Comparison of ENCODE assay signal across 8 cellular contexts in genomic region chr1:21783679-21784603, GRCh38. TPM values are rescaled to one million over a fixed set of nuclear protein-coding genes. Genes with fewer than 3 reads are reported as not detected.
DNase-seq lines count a peak whose midpoint lies in the region; ATAC-seq, FAIRE-seq and TF ChIP-seq lines count a peak whose summit lies in the region.

No MANE protein-coding gene starts in this region.

- H3K36me3 ChIP-seq in pancreas, result no peaks in the 10 kb centered on the region

- H3K27me3 ChIP-seq in pancreas, result no peaks in the 10 kb centered on the region

- peak; percentile 19 for DNase-seq in DMS 273 (lab: John Stamatoyannopoulos, UW; ENCODE audit: unreplicated experiment)
- DNase-seq in HEK293T (ENCODE audit: extremely low spot score), result peak; percentile 93
- peak; percentile 93 for DNase-seq in UCSD-AML1 (lab: John Stamatoyannopoulos, UW; ENCODE audit: unreplicated experiment)
- DNase-seq in fibroblast of peridontal ligament (ENCODE audit: extremely low read depth), result peak; percentile 84
- peak; percentile 38 to 98 (median 96) for DNase-seq in pancreas
- DNase-seq in HT-29 (ENCODE audit: low spot score), result no peak
- no peak for DNase-seq in activated CD4-positive, CD25-positive, alpha-beta regulatory T cell (lab: John Stamatoyannopoulos, UW)

- no peaks in the 10 kb centered on the region for H3K9me3 ChIP-seq in pancreas

- 33 to 35% methylated on average over 32 of the region's 32 CpGs for WGBS in pancreas, 2 donors

- intact Hi-C loops in pancreas (cut with DNase I), result loop anchor here in 1 of 3 donors (10.0 kb wide), 1 partner anchor 181 kb away; no protein-coding TSS in a partner anchor

- H3K4me1 ChIP-seq in pancreas, result peaks cover 0 to 8% (median 5%) of the 10 kb centered on the region in 3 donors

- CTCF ChIA-PET in HEK293T (lab: Yijun Ruan, JAX), result no interaction called here

- H3K4me3 ChIP-seq in pancreas, result peak overlapping the region; percentile 73 to 92 (median 83)

- ATAC-seq in pancreas, result peak; percentile 10 to 91 (median 15)
- ATAC-seq in HG02678 (IDR thresholded peaks at IDR 0.05; ENCODE audit: unreplicated experiment), result no peak

- TF ChIP-seq CTCF in pancreas (IDR thresholded peaks at IDR 0.05), result no peak

- POLR2A ChIA-PET in HEK293T (lab: Yijun Ruan, JAX), result interaction anchor here (0.6 to 1.3 kb wide), 5 partner anchors 19 to 241 kb away, joined by 3 to 4 read pairs (median 3); no protein-coding TSS in a partner anchor

- peak overlapping the region; percentile 99 to 100 (median 100) for H3K27ac ChIP-seq in pancreas

- FAIRE-seq in pancreas (lab: Jason Lieb, UNC), result no peak

TF ChIP-seq in HEK293T, 16 proteins besides CTCF, POLR2A, EP300 and RAD21:
- TF ChIP-seq L3MBTL2 (conservative IDR thresholded peaks at IDR 0.05) (no peak), ZNF384 (IDR thresholded peaks at IDR 0.05) (no peak), FOXM1 (IDR thresholded peaks at IDR 0.05; ENCODE audit: borderline replicate concordance) (no peak), BHLHE40 (IDR thresholded peaks at IDR 0.05; ENCODE audit: borderline replicate concordance) (no peak), TARDBP (IDR thresholded peaks at IDR 0.05) (no peak), NFRKB (IDR thresholded peaks at IDR 0.05) (no peak), CTBP1 (IDR thresholded peaks at IDR 0.05; ENCODE audit: borderline replicate concordance) (no peak), FOXA1 (IDR thresholded peaks at IDR 0.05) (no peak), ARNT (IDR thresholded peaks at IDR 0.05) (no peak), ELF4 (IDR thresholded peaks at IDR 0.05) (no peak; the same call in 1 of the 2 replicates), SP1 (IDR thresholded peaks at IDR 0.05) (no peak), FOXK2 (IDR thresholded peaks at IDR 0.05) (no peak)

RNA-seq across cellular contexts. Expression of gene USP48, which starts 1.0 kb away (rescaled TPM):
- total RNA-seq in pancreas, result 10 to 100 TPM; 24.3 to 30.6 (median 26.0) TPM
- polyA plus RNA-seq in pancreas, result 10 to 100 TPM; 14.9 to 26.4 TPM
- 19.4 and 19.5 TPM in 2 replicates for total RNA-seq in HT-29 (2014; rRNA removed; shearing (Covaris generic))

RNA-seq across cellular contexts. Expression of gene LDLRAD2, which starts 28.1 kb away (rescaled TPM):
- total RNA-seq in pancreas, result under 1 TPM in 5 of 6 donors, not detected in 1; 0.05 to 0.22 (median 0.09) TPM
- polyA plus RNA-seq in pancreas, result 1 to 10 TPM; 1.3 to 3.0 TPM
- total RNA-seq in HT-29 (2014; rRNA removed; shearing (Covaris generic)), result 0.16 and 0.56 TPM in 2 replicates

Comparison
In these comparisons a context has a peak if more than half of its experiments do, and no peak if none do; other contexts are left out.
1. DNase-seq: peak in DMS 273 (single experiment), HEK293T (single experiment), UCSD-AML1 (single experiment), fibroblast of peridontal ligament (single experiment) and pancreas (6 of 6); none in HT-29 (single experiment) and activated CD4-positive, CD25-positive, alpha-beta regulatory T cell (0 of 4).